7 cellular contexts compared by ENCODE assay signal in genomic region chr21:42117229-42118048, GRCh38. TPM values are rescaled to one million over a fixed set of nuclear protein-coding genes. Genes with fewer than 3 reads are reported as not detected.
DNase-seq lines count a peak whose midpoint lies in the region; TF ChIP-seq lines count a peak whose summit lies in the region.

No MANE protein-coding gene starts in this region.

- peak; percentile 76 to 91 (median 82) for DNase-seq in Peyer's patch
- DNase-seq in activated T-cell treated with anti-CD3 and anti-CD28 coated beads, Interleukin-2, amount 50 U/mL, for 48 hours = peak; percentile 82 to 87
- DNase-seq in fibroblast of peridontal ligament (ENCODE audit: extremely low read depth) = peak; percentile 85
- peak in 42 of 49 donors; percentile 13 to 80 (median 59) for DNase-seq in substantia nigra (lab: John Stamatoyannopoulos, UW)

- no peaks in the 10 kb centered on the region for H4K20me1 ChIP-seq in KMS-11 (ENCODE audit: insufficient read depth)

- TF ChIP-seq POLR2A in Peyer's patch (IDR thresholded peaks at IDR 0.05) = no peak

- no peaks in the 10 kb centered on the region for H3K79me2 ChIP-seq in KMS-11 (ENCODE audit: insufficient read depth, low read depth)

- peak overlapping the region; percentile 61; the same call in 1 of the 2 replicates for H2AFZ ChIP-seq in KMS-11 (ENCODE audit: low read depth)

- no peak overlapping the region for H3K4me3 ChIP-seq in GM12875 (ENCODE audit: low read depth, low read length)
- no peak overlapping the region for H3K4me3 ChIP-seq in KMS-11 (IDR thresholded peaks at IDR 0.05; ENCODE audit: insufficient read depth, low read depth, low read length)
- no peak overlapping the region for H3K4me3 ChIP-seq in Peyer's patch
- no peak overlapping the region for H3K4me3 ChIP-seq in neutrophil (ENCODE audit: low read depth in 1 of 2, low read length in 1 of 2)

- peak overlapping the region; percentile 69 for H3K4me2 ChIP-seq in KMS-11

- H3K9ac ChIP-seq in KMS-11 = peak overlapping the region; percentile 64; the same call in 1 of the 2 replicates

- TF ChIP-seq CTCF in GM12875 (IDR thresholded peaks at IDR 0.05; ENCODE audit: borderline replicate concordance, insufficient read depth, low read depth, low read length) = peak; percentile 85
- peak; percentile 98 for TF ChIP-seq CTCF in KMS-11 (conservative IDR thresholded peaks at IDR 0.05; ENCODE audit: low read depth, low read length)
- peak; percentile 90 to 95 (median 94) for TF ChIP-seq CTCF in Peyer's patch (IDR thresholded peaks at IDR 0.05)
- TF ChIP-seq CTCF in neutrophil (IDR thresholded peaks at IDR 0.05) = peak; percentile 85

- no peaks in the 10 kb centered on the region for H3K36me3 ChIP-seq in KMS-11 (ENCODE audit: insufficient read depth)
- no peaks in the 10 kb centered on the region for H3K36me3 ChIP-seq in Peyer's patch
- H3K36me3 ChIP-seq in neutrophil = no peaks in the 10 kb centered on the region

- no peaks in the 10 kb centered on the region for H3K27me3 ChIP-seq in KMS-11 (ENCODE audit: insufficient read depth, low read depth)
- H3K27me3 ChIP-seq in Peyer's patch = no peaks in the 10 kb centered on the region
- peaks cover 52% of the 10 kb centered on the region for H3K27me3 ChIP-seq in neutrophil

- peaks cover 59% of the 10 kb centered on the region for H3K4me1 ChIP-seq in KMS-11 (ENCODE audit: low read depth, poor library complexity, severe bottlenecking)
- H3K4me1 ChIP-seq in Peyer's patch = no peaks in the 10 kb centered on the region
- peaks cover 10 to 23% of the 10 kb centered on the region in 2 experiments for H3K4me1 ChIP-seq in neutrophil (ENCODE audit: control insufficient read depth in 1 of 2, insufficient read depth in 1 of 2, low read depth in 1 of 2, low read length in 1 of 2)

- H3K27ac ChIP-seq in KMS-11 (peak overlapping the region; percentile 84), Peyer's patch (no peak overlapping the region), neutrophil (no peak overlapping the region), substantia nigra (ENCODE audit: low read depth, low read length, poor library complexity, severe bottlenecking) (no peak overlapping the region)

- no peaks in the 10 kb centered on the region for H3K9me3 ChIP-seq in Peyer's patch
- no peaks in the 10 kb centered on the region for H3K9me3 ChIP-seq in neutrophil

RNA-seq across cellular contexts. Expression of gene UMODL1, which starts 46.3 kb away (rescaled TPM):
- under 1 TPM in 3 of 4 donors, not detected in 1; 0.53 to 0.95 (median 0.83) TPM for total RNA-seq in Peyer's patch
